1 cellular context compared by ENCODE assay signal in the genomic region with DNA sequence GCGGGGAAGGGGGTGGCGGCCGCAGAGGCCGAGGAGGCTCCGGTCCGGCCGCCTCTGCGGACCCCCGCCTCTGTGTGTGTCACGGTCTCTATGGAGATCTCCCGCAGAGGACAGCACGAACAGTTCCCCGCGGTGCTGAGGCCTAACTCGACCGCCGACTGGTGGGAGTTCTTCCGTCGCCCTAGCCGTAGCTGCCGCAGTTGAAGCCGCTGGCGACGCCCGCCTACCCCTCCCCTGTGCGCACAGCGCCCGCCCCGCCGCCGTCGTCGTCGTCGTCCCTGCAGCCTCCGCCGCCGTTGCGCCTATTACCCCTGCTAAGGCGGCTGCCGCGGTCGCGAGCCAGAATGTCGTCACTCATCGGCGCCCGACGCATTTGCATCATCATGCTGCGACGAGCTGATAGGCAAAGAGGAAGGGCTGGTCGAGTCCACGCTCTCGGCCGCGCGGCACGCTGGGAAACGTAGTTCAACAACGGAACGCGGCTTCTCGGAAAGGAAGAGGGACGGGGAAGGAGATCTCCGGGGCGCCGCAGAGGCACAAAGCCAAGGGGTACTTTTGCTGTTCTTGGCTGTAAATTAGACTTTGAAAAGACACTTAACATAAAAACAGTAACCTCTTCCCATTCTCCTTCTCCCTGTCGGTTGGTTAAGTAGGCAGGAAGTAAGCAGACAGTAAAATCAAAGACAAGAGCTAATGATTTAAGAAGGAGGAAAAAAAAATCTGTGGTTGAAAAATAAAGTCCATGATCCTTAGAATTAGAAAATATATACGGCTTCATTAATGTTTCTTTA.
TF ChIP-seq lines count a peak whose summit lies in the region.

A gene (minus strand): TSS at position 346 of the 791 bp plus-strand sequence. CDS start 538 bp downstream, outside the sequence.

TF ChIP-seq in K562, 482 proteins besides CTCF, POLR2A, EP300 and RAD21 (continued from another document and continues in another):
- TF ChIP-seq FOSL1 (tag; conservative IDR thresholded peaks at IDR 0.05) (peak; percentile 65), POLR2AphosphoS2 (IDR thresholded peaks at IDR 0.05; ENCODE audit: low read length) (peak; percentile 85; the same call in 1 of the 2 replicates), ELF4 (CRISPR knock-in tag; IDR thresholded peaks at IDR 0.05) (peak; percentile 79; the same call in 1 of the 2 replicates), FOXA1 (IDR thresholded peaks at IDR 0.05; ENCODE audit: borderline replicate concordance) (no peak), NR2C2 (CRISPR knock-in tag; IDR thresholded peaks at IDR 0.05) (peak; percentile 89), NR2C2 (tag; IDR thresholded peaks at IDR 0.05) (peak; percentile 87), ZNF282 (CRISPR knock-in tag; IDR thresholded peaks at IDR 0.05) (no peak), ELF1 (tag; IDR thresholded peaks at IDR 0.05) (peak; percentile 97), SETDB1 (IDR thresholded peaks at IDR 0.05; ENCODE audit: low read length) (peak; percentile 100), ZNF717 (CRISPR knock-in tag; IDR thresholded peaks at IDR 0.05) (no peak), ZNF175 (CRISPR knock-in tag; IDR thresholded peaks at IDR 0.05; ENCODE audit: low read depth) (peak; percentile 88), POLR2H (tag; IDR thresholded peaks at IDR 0.05; ENCODE audit: low read depth) (peak; percentile 73), ZNF764 (CRISPR knock-in tag; IDR thresholded peaks at IDR 0.05; ENCODE audit: low read depth) (no peak), HDAC3 (IDR thresholded peaks at IDR 0.05; ENCODE audit: borderline replicate concordance, partially characterized antibody) (peak; percentile 36), STAT5B (CRISPR knock-in tag; IDR thresholded peaks at IDR 0.05) (no peak), ZNF239 (CRISPR knock-in tag; IDR thresholded peaks at IDR 0.05) (no peak), SIX5 (IDR thresholded peaks at IDR 0.05; ENCODE audit: borderline replicate concordance in 1 of 2, insufficient read depth in 1 of 2, low read depth in 1 of 2, low read length in 2 of 2) (peak; percentile 94), NFIX (CRISPR knock-in tag; IDR thresholded peaks at IDR 0.05; ENCODE audit: low read depth) (peak; percentile 61; the same call in 1 of the 2 replicates), PCBP2 (IDR thresholded peaks at IDR 0.05; ENCODE audit: low read depth, low read length, poor library complexity, severe bottlenecking) (no peak), TSC22D4 (tag; IDR thresholded peaks at IDR 0.05) (no peak), FOXK2 (conservative IDR thresholded peaks at IDR 0.05 in 1 of 2, IDR thresholded peaks at IDR 0.05 in 1 of 2; ENCODE audit: low read depth in 2 of 2) (peak; percentile 88 to 91), GTF2E2 (tag; IDR thresholded peaks at IDR 0.05) (peak; percentile 70; the same call in 1 of the 2 replicates), PHB (CRISPR knock-in tag; IDR thresholded peaks at IDR 0.05) (0 out of 2 replicates have a peak, but pooled peaks have one; percentile 17), FUS (optimal IDR thresholded peaks at IDR 0.05; ENCODE audit: low read depth, low read length) (no peak), TRIM24 (IDR thresholded peaks at IDR 0.05) (peak in 1 of 2 experiments; percentile 95; a peak in 2 of 4 replicates), NELFE (IDR thresholded peaks at IDR 0.05; ENCODE audit: insufficient read depth, insufficient read length) (no peak), GTF2A2 (tag; IDR thresholded peaks at IDR 0.05) (no peak), TCFL5 (CRISPR knock-in tag; conservative IDR thresholded peaks at IDR 0.05) (no peak), RBM22 (IDR thresholded peaks at IDR 0.05; ENCODE audit: low read depth, low read length, poor library complexity, severe bottlenecking) (peak; percentile 27), RNF2 (IDR thresholded peaks at IDR 0.05) (peak; percentile 67), CHD2 (IDR thresholded peaks at IDR 0.05; ENCODE audit: low read depth, low read length) (peak; percentile 63)
- TF ChIP-seq, protein P1, sequence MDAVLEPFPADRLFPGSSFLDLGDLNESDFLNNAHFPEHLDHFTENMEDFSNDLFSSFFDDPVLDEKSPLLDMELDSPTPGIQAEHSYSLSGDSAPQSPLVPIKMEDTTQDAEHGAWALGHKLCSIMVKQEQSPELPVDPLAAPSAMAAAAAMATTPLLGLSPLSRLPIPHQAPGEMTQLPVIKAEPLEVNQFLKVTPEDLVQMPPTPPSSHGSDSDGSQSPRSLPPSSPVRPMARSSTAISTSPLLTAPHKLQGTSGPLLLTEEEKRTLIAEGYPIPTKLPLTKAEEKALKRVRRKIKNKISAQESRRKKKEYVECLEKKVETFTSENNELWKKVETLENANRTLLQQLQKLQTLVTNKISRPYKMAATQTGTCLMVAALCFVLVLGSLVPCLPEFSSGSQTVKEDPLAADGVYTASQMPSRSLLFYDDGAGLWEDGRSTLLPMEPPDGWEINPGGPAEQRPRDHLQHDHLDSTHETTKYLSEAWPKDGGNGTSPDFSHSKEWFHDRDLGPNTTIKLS (IDR thresholded peaks at IDR 0.05; ENCODE audit: borderline replicate concordance, low read depth) = peak; percentile 95
- TF ChIP-seq, protein P2, sequence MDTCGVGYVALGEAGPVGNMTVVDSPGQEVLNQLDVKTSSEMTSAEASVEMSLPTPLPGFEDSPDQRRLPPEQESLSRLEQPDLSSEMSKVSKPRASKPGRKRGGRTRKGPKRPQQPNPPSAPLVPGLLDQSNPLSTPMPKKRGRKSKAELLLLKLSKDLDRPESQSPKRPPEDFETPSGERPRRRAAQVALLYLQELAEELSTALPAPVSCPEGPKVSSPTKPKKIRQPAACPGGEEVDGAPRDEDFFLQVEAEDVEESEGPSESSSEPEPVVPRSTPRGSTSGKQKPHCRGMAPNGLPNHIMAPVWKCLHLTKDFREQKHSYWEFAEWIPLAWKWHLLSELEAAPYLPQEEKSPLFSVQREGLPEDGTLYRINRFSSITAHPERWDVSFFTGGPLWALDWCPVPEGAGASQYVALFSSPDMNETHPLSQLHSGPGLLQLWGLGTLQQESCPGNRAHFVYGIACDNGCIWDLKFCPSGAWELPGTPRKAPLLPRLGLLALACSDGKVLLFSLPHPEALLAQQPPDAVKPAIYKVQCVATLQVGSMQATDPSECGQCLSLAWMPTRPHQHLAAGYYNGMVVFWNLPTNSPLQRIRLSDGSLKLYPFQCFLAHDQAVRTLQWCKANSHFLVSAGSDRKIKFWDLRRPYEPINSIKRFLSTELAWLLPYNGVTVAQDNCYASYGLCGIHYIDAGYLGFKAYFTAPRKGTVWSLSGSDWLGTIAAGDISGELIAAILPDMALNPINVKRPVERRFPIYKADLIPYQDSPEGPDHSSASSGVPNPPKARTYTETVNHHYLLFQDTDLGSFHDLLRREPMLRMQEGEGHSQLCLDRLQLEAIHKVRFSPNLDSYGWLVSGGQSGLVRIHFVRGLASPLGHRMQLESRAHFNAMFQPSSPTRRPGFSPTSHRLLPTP (IDR thresholded peaks at IDR 0.05; ENCODE audit: borderline replicate concordance, extremely low read depth, insufficient read length) = no peak
- TF ChIP-seq, protein P3, sequence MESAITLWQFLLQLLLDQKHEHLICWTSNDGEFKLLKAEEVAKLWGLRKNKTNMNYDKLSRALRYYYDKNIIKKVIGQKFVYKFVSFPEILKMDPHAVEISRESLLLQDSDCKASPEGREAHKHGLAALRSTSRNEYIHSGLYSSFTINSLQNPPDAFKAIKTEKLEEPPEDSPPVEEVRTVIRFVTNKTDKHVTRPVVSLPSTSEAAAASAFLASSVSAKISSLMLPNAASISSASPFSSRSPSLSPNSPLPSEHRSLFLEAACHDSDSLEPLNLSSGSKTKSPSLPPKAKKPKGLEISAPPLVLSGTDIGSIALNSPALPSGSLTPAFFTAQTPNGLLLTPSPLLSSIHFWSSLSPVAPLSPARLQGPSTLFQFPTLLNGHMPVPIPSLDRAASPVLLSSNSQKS (CRISPR knock-in tag; IDR thresholded peaks at IDR 0.05) = no peak
- TF ChIP-seq, protein P4, sequence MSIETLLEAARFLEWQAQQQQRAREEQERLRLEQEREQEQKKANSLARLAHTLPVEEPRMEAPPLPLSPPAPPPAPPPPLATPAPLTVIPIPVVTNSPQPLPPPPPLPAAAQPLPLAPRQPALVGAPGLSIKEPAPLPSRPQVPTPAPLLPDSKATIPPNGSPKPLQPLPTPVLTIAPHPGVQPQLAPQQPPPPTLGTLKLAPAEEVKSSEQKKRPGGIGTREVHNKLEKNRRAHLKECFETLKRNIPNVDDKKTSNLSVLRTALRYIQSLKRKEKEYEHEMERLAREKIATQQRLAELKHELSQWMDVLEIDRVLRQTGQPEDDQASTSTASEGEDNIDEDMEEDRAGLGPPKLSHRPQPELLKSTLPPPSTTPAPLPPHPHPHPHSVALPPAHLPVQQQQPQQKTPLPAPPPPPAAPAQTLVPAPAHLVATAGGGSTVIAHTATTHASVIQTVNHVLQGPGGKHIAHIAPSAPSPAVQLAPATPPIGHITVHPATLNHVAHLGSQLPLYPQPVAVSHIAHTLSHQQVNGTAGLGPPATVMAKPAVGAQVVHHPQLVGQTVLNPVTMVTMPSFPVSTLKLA (conservative IDR thresholded peaks at IDR 0.05) = peak; percentile 91 to 94
- TF ChIP-seq, protein P5, sequence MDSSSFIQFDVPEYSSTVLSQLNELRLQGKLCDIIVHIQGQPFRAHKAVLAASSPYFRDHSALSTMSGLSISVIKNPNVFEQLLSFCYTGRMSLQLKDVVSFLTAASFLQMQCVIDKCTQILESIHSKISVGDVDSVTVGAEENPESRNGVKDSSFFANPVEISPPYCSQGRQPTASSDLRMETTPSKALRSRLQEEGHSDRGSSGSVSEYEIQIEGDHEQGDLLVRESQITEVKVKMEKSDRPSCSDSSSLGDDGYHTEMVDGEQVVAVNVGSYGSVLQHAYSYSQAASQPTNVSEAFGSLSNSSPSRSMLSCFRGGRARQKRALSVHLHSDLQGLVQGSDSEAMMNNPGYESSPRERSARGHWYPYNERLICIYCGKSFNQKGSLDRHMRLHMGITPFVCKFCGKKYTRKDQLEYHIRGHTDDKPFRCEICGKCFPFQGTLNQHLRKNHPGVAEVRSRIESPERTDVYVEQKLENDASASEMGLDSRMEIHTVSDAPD (CRISPR knock-in tag; IDR thresholded peaks at IDR 0.05) = no peak
- TF ChIP-seq, protein P6, sequence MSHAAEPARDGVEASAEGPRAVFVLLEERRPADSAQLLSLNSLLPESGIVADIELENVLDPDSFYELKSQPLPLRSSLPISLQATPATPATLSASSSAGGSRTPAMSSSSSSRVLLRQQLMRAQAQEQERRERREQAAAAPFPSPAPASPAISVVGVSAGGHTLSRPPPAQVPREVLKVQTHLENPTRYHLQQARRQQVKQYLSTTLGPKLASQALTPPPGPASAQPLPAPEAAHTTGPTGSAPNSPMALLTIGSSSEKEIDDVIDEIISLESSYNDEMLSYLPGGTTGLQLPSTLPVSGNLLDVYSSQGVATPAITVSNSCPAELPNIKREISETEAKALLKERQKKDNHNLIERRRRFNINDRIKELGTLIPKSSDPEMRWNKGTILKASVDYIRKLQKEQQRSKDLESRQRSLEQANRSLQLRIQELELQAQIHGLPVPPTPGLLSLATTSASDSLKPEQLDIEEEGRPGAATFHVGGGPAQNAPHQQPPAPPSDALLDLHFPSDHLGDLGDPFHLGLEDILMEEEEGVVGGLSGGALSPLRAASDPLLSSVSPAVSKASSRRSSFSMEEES (CRISPR knock-in tag; IDR thresholded peaks at IDR 0.05) = no peak
- TF ChIP-seq, protein P7, sequence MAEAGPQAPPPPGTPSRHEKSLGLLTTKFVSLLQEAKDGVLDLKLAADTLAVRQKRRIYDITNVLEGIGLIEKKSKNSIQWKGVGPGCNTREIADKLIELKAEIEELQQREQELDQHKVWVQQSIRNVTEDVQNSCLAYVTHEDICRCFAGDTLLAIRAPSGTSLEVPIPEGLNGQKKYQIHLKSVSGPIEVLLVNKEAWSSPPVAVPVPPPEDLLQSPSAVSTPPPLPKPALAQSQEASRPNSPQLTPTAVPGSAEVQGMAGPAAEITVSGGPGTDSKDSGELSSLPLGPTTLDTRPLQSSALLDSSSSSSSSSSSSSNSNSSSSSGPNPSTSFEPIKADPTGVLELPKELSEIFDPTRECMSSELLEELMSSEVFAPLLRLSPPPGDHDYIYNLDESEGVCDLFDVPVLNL (CRISPR knock-in tag; IDR thresholded peaks at IDR 0.05; ENCODE audit: low read depth) = peak; percentile 82
- TF ChIP-seq, protein P8, sequence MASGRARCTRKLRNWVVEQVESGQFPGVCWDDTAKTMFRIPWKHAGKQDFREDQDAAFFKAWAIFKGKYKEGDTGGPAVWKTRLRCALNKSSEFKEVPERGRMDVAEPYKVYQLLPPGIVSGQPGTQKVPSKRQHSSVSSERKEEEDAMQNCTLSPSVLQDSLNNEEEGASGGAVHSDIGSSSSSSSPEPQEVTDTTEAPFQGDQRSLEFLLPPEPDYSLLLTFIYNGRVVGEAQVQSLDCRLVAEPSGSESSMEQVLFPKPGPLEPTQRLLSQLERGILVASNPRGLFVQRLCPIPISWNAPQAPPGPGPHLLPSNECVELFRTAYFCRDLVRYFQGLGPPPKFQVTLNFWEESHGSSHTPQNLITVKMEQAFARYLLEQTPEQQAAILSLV (tag; IDR thresholded peaks at IDR 0.05) = no peak
